In genomic region chr4:101135371-101136010, GRCh38 we compare ENCODE assay signal across 11 cellular contexts.
A peak's percentile ranks its signal among the peaks of the same experiment; 100 is the strongest.
DNase-seq lines count a peak whose midpoint lies in the region; ATAC-seq, FAIRE-seq and TF ChIP-seq lines count a peak whose summit lies in the region.
"Had no signal": no experiment of that assay in that cellular context is flagged by ENCODE, and none has a peak within 500 bp of the region (broad histone marks: within the 10 kb centered on the region; RNA-seq: fewer than 3 reads in every experiment).

No MANE protein-coding gene starts in this region.

- no peaks in the 10 kb centered on the region for H4K20me1 ChIP-seq in H9 (ENCODE audit: control insufficient read depth, insufficient read depth, insufficient read length)

- TF ChIP-seq CTCF in H9 (conservative IDR thresholded peaks at IDR 0.05) (no peak), GM10266 (IDR thresholded peaks at IDR 0.05; ENCODE audit: control insufficient read depth, insufficient read depth, low read depth, missing control alignments) (no peak)

- no peak overlapping the region for H2BK15ac ChIP-seq in H9 (ENCODE audit: low read depth, low read length)

- H3K18ac ChIP-seq in H9 (ENCODE audit: insufficient read length, low read depth, low read length) = no peak overlapping the region

- peaks cover 0 to 13% (median 0%) of the 10 kb centered on the region in 3 experiments; a peak in 3 of 7 replicates for H3K36me3 Mint-ChIP-seq in H9 (ENCODE audit: insufficient read depth in 1 of 3, low read depth in 3 of 3)

- H3K9me3 ChIP-seq in H9 (ENCODE audit: control insufficient read depth, low read depth, low read length) = no peaks in the 10 kb centered on the region

- no peak overlapping the region for H3K4ac ChIP-seq in H9 (ENCODE audit: low read depth, low read length)

- H3K56ac ChIP-seq in H9 (ENCODE audit: insufficient read length, low read depth, low read length) = no peak overlapping the region

- H3K27me3 ChIP-seq in H9 (ENCODE audit: insufficient read depth, low read length) = no peaks in the 10 kb centered on the region

- H3K27ac Mint-ChIP-seq in H9 = no peak overlapping the region

- no peak overlapping the region for H2BK5ac ChIP-seq in H9 (ENCODE audit: insufficient read length, low read length)

- H3K4me2 ChIP-seq in H9 (ENCODE audit: insufficient read depth, insufficient read length, low read length) = no peak overlapping the region

- no peak overlapping the region for H3K23ac ChIP-seq in H9 (ENCODE audit: insufficient read length, low read depth, low read length)

- no peak overlapping the region for H2AFZ ChIP-seq in H9 (ENCODE audit: low read length)

- no peak overlapping the region for H4K8ac ChIP-seq in H9 (replicated peaks; ENCODE audit: insufficient read length, low read depth, low read length)

- H2BK20ac ChIP-seq in H9 (ENCODE audit: low read depth, low read length, poor library complexity, severe bottlenecking) = no peak overlapping the region

- H3K27ac ChIP-seq in H9 (ENCODE audit: insufficient read length, low read depth, low read length) = no peak overlapping the region

- H2BK12ac ChIP-seq in H9 (ENCODE audit: insufficient read length, low read depth, low read length) = no peak overlapping the region

- no peak overlapping the region for H3T11ph ChIP-seq in H9 (ENCODE audit: low read length)

- H2AK5ac ChIP-seq in H9 (ENCODE audit: insufficient read length, low read length) = no peak overlapping the region

- no peaks in the 10 kb centered on the region for H3K27me3 Mint-ChIP-seq in H9 (ENCODE audit: low read depth)

- no peak overlapping the region for H3K4me3 Mint-ChIP-seq in H9

- H3K79me2 ChIP-seq in H9 (ENCODE audit: insufficient read depth, low read length) = no peaks in the 10 kb centered on the region

- no peak overlapping the region for H3K14ac ChIP-seq in H9 (ENCODE audit: insufficient read depth, low read length)

- H3K4me1 ChIP-seq in H9 (ENCODE audit: insufficient read depth, low read length) = no peaks in the 10 kb centered on the region; the same call in 1 of the 2 replicates

- no peak overlapping the region for H4K91ac ChIP-seq in H9 (ENCODE audit: insufficient read length, low read depth, low read length)

- no peak overlapping the region for H2BK120ac ChIP-seq in H9 (ENCODE audit: low read depth, low read length, poor library complexity, severe bottlenecking)

- DNase-seq in NK-92 treated with Interleukin-12 subunit alpha and Interleukin-12 subunit beta, amount 100 ng/mL, for 24 hours (lab: John Stamatoyannopoulos, UW) = no peak
- DNase-seq in H9 = no peak
- DNase-seq in NCI-H1048 (lab: John Stamatoyannopoulos, UW) = no peak
- no peak for DNase-seq in GM10266 (ENCODE audit: extremely low spot score)
- DNase-seq: activated CD4-positive, alpha-beta T cell treated with anti-CD3 and anti-CD28 coated beads for 48 hours; NCI-H526 treated with DMSO at 0.1 percent for 48 hours; occipital lobe had no signal

- FAIRE-seq in islet of Langerhans (lab: Jason Lieb, UNC) = peak; percentile 51

- peaks cover 0 to 12% of the 10 kb centered on the region in 2 experiments; a peak in 1 of 4 replicates for H3K4me1 Mint-ChIP-seq in H9

- no peak overlapping the region for H3K9ac ChIP-seq in H9 (ENCODE audit: extremely low read depth, insufficient read length, low read length)

- peaks cover 0 to 5% of the 10 kb centered on the region in 2 experiments; a peak in 3 of 5 replicates for H3K9me3 Mint-ChIP-seq in H9

- H3K23me2 ChIP-seq in H9 (ENCODE audit: insufficient read length, low read depth, low read length, poor library complexity, severe bottlenecking) = no peaks in the 10 kb centered on the region

- no peaks in the 10 kb centered on the region for H3K79me1 ChIP-seq in H9 (ENCODE audit: insufficient read depth, low read depth, low read length, poor library complexity, severe bottlenecking)

- H4K5ac ChIP-seq in H9 (ENCODE audit: insufficient read length, low read depth, low read length) = no peak overlapping the region

- ATAC-seq in GM18502 (IDR thresholded peaks at IDR 0.05; ENCODE audit: poor library complexity, unreplicated experiment) = peak; percentile 56
- peak; percentile 64 for ATAC-seq in GM21515 (IDR thresholded peaks at IDR 0.05; ENCODE audit: unreplicated experiment)
- peak; percentile 68 for ATAC-seq in HG03571 (IDR thresholded peaks at IDR 0.05; ENCODE audit: unreplicated experiment)

- no CpG with 5 or more reads among the region's 3 CpGs for WGBS in H9 (ENCODE audit: extremely low coverage, insufficient read length, low lambda C conversion rate)
